1 cellular context compared by ENCODE assay signal in the genomic region with DNA sequence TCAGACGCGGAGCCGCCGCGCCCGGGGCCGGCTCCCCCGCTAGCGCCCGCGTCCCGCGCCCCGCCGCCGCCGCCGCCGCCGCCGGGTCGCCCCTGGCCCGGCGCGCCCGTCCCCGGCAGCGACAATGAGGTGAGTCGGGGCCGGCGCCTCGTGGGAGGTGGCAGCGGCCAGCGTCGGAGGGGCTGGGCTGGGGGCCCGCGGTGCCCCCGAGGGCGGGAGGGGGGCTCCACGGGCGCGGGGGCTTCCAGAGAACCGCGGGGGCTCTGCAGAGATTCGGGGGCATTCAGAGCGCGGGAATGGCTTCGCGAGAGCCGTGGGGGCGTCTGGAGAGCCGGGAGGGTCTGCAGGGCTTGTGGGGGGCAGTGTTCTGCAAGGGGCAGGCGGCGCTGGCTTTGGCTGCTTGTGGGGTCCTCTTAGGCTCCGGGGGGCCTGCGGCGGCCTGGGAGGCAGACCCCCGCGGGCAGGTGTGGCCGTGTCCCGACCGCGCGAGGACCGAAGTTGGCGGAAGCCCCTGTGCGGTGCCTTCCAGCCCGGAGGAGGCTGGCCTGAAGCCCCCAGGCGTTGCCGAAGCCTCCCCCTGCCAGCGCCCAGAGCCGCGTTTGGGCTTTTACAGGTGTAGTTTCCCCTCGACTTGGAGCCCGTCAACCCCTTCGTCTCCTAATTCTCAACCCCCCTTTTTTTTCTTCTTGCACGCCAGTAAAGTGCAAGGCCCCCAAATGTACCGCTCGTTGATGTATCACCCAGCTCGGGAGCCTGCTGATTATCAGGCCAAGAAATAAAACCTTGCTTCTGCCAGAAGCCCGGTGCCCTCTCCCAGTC.
TF ChIP-seq lines count a peak whose summit lies in the region.

No MANE protein-coding gene starts in this region.

TF ChIP-seq in HepG2, 621 proteins besides CTCF, POLR2A, EP300 and RAD21 (continued from another document):
- TF ChIP-seq, protein P1, sequence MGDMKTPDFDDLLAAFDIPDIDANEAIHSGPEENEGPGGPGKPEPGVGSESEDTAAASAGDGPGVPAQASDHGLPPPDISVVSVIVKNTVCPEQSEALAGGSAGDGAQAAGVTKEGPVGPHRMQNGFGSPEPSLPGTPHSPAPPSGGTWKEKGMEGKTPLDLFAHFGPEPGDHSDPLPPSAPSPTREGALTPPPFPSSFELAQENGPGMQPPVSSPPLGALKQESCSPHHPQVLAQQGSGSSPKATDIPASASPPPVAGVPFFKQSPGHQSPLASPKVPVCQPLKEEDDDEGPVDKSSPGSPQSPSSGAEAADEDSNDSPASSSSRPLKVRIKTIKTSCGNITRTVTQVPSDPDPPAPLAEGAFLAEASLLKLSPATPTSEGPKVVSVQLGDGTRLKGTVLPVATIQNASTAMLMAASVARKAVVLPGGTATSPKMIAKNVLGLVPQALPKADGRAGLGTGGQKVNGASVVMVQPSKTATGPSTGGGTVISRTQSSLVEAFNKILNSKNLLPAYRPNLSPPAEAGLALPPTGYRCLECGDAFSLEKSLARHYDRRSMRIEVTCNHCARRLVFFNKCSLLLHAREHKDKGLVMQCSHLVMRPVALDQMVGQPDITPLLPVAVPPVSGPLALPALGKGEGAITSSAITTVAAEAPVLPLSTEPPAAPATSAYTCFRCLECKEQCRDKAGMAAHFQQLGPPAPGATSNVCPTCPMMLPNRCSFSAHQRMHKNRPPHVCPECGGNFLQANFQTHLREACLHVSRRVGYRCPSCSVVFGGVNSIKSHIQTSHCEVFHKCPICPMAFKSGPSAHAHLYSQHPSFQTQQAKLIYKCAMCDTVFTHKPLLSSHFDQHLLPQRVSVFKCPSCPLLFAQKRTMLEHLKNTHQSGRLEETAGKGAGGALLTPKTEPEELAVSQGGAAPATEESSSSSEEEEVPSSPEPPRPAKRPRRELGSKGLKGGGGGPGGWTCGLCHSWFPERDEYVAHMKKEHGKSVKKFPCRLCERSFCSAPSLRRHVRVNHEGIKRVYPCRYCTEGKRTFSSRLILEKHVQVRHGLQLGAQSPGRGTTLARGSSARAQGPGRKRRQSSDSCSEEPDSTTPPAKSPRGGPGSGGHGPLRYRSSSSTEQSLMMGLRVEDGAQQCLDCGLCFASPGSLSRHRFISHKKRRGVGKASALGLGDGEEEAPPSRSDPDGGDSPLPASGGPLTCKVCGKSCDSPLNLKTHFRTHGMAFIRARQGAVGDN (CRISPR knock-in tag; IDR thresholded peaks at IDR 0.05) = peak; percentile 33; the same call in 1 of the 2 replicates
- TF ChIP-seq SAP130 (CRISPR knock-in tag; IDR thresholded peaks at IDR 0.05; ENCODE audit: low read depth) = 0 out of 2 replicates have a peak, but pooled peaks have one; percentile 21
- TF ChIP-seq, protein P2, sequence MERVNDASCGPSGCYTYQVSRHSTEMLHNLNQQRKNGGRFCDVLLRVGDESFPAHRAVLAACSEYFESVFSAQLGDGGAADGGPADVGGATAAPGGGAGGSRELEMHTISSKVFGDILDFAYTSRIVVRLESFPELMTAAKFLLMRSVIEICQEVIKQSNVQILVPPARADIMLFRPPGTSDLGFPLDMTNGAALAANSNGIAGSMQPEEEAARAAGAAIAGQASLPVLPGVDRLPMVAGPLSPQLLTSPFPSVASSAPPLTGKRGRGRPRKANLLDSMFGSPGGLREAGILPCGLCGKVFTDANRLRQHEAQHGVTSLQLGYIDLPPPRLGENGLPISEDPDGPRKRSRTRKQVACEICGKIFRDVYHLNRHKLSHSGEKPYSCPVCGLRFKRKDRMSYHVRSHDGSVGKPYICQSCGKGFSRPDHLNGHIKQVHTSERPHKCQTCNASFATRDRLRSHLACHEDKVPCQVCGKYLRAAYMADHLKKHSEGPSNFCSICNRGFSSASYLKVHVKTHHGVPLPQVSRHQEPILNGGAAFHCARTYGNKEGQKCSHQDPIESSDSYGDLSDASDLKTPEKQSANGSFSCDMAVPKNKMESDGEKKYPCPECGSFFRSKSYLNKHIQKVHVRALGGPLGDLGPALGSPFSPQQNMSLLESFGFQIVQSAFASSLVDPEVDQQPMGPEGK (CRISPR knock-in tag; IDR thresholded peaks at IDR 0.05) = peak; percentile 46; the same call in 1 of the 2 replicates
- TF ChIP-seq SRSF4 (IDR thresholded peaks at IDR 0.05; ENCODE audit: low read depth, low read length, poor library complexity, severe bottlenecking) = no peak
- TF ChIP-seq SAFB2 (CRISPR knock-in tag; IDR thresholded peaks at IDR 0.05; ENCODE audit: borderline replicate concordance, low read depth) = no peak
- 0 out of 2 replicates have a peak, but pooled peaks have one; percentile 31 for TF ChIP-seq ZNF670 (CRISPR knock-in tag; IDR thresholded peaks at IDR 0.05; ENCODE audit: borderline replicate concordance)
- TF ChIP-seq RBM39 (IDR thresholded peaks at IDR 0.05; ENCODE audit: low read depth, low read length, poor library complexity, severe bottlenecking) = peak; percentile 25
- TF ChIP-seq EZH2 (conservative IDR thresholded peaks at IDR 0.05; ENCODE audit: low read depth, low read length) = no peak
- TF ChIP-seq, protein P3, sequence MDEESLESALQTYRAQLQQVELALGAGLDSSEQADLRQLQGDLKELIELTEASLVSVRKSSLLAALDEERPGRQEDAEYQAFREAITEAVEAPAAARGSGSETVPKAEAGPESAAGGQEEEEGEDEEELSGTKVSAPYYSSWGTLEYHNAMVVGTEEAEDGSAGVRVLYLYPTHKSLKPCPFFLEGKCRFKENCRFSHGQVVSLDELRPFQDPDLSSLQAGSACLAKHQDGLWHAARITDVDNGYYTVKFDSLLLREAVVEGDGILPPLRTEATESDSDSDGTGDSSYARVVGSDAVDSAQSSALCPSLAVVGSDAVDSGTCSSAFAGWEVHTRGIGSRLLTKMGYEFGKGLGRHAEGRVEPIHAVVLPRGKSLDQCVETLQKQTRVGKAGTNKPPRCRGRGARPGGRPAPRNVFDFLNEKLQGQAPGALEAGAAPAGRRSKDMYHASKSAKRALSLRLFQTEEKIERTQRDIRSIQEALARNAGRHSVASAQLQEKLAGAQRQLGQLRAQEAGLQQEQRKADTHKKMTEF (CRISPR knock-in tag; IDR thresholded peaks at IDR 0.05) = peak; percentile 26; the same call in 1 of the 2 replicates
- no peak for TF ChIP-seq YY1 (IDR thresholded peaks at IDR 0.05; ENCODE audit: insufficient read depth, insufficient replicate concordance, low read depth, low read length)
- no peak for TF ChIP-seq SRF (IDR thresholded peaks at IDR 0.05; ENCODE audit: low read depth, low read length)
- TF ChIP-seq HDAC6 (IDR thresholded peaks at IDR 0.05; ENCODE audit: low read depth, low read length) = no peak
- TF ChIP-seq, protein P4, sequence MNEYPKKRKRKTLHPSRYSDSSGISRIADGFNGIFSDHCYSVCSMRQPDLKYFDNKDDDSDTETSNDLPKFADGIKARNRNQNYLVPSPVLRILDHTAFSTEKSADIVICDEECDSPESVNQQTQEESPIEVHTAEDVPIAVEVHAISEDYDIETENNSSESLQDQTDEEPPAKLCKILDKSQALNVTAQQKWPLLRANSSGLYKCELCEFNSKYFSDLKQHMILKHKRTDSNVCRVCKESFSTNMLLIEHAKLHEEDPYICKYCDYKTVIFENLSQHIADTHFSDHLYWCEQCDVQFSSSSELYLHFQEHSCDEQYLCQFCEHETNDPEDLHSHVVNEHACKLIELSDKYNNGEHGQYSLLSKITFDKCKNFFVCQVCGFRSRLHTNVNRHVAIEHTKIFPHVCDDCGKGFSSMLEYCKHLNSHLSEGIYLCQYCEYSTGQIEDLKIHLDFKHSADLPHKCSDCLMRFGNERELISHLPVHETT (CRISPR knock-in tag; conservative IDR thresholded peaks at IDR 0.05) = no peak
- TF ChIP-seq, protein P5, sequence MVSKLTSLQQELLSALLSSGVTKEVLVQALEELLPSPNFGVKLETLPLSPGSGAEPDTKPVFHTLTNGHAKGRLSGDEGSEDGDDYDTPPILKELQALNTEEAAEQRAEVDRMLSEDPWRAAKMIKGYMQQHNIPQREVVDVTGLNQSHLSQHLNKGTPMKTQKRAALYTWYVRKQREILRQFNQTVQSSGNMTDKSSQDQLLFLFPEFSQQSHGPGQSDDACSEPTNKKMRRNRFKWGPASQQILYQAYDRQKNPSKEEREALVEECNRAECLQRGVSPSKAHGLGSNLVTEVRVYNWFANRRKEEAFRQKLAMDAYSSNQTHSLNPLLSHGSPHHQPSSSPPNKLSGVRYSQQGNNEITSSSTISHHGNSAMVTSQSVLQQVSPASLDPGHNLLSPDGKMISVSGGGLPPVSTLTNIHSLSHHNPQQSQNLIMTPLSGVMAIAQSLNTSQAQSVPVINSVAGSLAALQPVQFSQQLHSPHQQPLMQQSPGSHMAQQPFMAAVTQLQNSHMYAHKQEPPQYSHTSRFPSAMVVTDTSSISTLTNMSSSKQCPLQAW (CRISPR knock-in tag; IDR thresholded peaks at IDR 0.05) = 0 out of 2 replicates have a peak, but pooled peaks have one; percentile 23
- no peak for TF ChIP-seq ZBTB8A (CRISPR knock-in tag; IDR thresholded peaks at IDR 0.05; ENCODE audit: borderline replicate concordance, low read depth)
- TF ChIP-seq, protein P6, sequence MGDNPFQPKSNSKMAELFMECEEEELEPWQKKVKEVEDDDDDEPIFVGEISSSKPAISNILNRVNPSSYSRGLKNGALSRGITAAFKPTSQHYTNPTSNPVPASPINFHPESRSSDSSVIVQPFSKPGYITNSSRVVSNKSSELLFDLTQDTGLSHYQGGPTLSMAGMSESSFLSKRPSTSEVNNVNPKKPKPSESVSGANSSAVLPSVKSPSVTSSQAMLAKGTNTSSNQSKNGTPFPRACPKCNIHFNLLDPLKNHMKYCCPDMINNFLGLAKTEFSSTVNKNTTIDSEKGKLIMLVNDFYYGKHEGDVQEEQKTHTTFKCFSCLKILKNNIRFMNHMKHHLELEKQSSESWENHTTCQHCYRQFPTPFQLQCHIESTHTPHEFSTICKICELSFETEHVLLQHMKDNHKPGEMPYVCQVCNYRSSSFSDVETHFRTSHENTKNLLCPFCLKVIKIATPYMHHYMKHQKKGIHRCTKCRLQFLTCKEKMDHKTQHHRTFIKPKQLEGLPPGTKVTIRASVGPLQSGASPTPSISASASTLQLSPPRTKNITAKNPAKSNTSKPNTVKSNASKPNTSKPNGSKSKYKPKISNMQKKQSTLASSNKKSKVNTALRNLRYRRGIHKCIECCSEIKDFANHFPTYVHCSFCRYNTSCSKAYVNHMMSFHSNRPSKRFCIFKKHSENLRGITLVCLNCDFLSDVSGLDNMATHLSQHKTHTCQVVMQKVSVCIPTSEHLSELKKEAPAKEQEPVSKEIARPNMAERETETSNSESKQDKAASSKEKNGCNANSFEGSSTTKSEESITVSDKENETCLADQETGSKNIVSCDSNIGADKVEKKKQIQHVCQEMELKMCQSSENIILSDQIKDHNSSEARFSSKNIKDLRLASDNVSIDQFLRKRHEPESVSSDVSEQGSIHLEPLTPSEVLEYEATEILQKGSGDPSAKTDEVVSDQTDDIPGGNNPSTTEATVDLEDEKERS (CRISPR knock-in tag; IDR thresholded peaks at IDR 0.05) = no peak
- 0 out of 4 replicates have a peak, but pooled peaks of 1 of the 2 experiments have one; percentile 24 for TF ChIP-seq KLF16 (CRISPR knock-in tag; IDR thresholded peaks at IDR 0.05)
- TF ChIP-seq, protein P7, sequence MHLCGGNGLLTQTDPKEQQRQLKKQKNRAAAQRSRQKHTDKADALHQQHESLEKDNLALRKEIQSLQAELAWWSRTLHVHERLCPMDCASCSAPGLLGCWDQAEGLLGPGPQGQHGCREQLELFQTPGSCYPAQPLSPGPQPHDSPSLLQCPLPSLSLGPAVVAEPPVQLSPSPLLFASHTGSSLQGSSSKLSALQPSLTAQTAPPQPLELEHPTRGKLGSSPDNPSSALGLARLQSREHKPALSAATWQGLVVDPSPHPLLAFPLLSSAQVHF (CRISPR knock-in tag; IDR thresholded peaks at IDR 0.05) = no peak
- TF ChIP-seq, protein P8, sequence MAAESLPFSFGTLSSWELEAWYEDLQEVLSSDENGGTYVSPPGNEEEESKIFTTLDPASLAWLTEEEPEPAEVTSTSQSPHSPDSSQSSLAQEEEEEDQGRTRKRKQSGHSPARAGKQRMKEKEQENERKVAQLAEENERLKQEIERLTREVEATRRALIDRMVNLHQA (CRISPR knock-in tag; IDR thresholded peaks at IDR 0.05) = no peak
- TF ChIP-seq ZNF546 (CRISPR knock-in tag; conservative IDR thresholded peaks at IDR 0.05) = no peak
- TF ChIP-seq ZNF589 (CRISPR knock-in tag; conservative IDR thresholded peaks at IDR 0.05) = no peak
- TF ChIP-seq ZBTB7A (CRISPR knock-in tag; IDR thresholded peaks at IDR 0.05) = no peak
- TF ChIP-seq ZFY (CRISPR knock-in tag; IDR thresholded peaks at IDR 0.05) = peak; percentile 36; the same call in 1 of the 2 replicates
- no peak for TF ChIP-seq ZNF652 (CRISPR knock-in tag; IDR thresholded peaks at IDR 0.05; ENCODE audit: borderline replicate concordance, low read depth)
